In the genomic region with DNA sequence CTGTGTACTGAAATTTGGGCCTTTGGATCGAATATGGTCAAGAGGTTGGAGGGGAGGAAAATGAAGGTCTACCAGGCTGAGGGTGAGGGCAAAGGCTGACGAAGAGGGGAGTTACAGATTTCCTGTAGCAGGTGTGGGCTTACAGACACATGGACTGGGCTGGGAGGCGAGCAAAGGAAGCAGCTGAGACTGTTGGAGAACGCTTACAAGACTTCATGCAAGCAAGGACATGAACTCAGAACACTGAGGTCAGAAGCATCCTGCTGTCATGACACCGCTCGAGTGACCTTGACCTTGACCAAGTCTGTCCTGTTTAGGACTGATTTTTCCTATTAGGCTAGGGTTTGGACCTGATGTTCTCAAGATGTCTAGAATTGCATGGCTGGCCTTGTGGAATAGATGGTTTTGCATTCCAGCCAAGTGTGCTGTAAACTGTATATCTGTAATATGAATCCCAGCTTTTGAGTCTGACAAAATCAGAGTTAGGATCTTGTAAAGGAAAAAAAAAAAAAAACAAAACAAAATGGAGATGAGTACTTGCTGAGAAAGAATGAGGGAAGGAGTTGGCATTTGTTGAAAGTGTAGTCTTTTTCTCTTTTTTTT, we compare ENCODE assay signal across 1 cellular context.
TF ChIP-seq lines count a peak whose summit lies in the region.

No MANE protein-coding gene starts in this region.

TF ChIP-seq in K562, 482 proteins besides CTCF, POLR2A, EP300 and RAD21:
- TF ChIP-seq ESRRA (IDR thresholded peaks at IDR 0.05; ENCODE audit: borderline replicate concordance, low read depth): peak; percentile 85
- TF ChIP-seq, protein P1, sequence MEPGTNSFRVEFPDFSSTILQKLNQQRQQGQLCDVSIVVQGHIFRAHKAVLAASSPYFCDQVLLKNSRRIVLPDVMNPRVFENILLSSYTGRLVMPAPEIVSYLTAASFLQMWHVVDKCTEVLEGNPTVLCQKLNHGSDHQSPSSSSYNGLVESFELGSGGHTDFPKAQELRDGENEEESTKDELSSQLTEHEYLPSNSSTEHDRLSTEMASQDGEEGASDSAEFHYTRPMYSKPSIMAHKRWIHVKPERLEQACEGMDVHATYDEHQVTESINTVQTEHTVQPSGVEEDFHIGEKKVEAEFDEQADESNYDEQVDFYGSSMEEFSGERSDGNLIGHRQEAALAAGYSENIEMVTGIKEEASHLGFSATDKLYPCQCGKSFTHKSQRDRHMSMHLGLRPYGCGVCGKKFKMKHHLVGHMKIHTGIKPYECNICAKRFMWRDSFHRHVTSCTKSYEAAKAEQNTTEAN (CRISPR knock-in tag; IDR thresholded peaks at IDR 0.05): no peak
- TF ChIP-seq, protein P2, sequence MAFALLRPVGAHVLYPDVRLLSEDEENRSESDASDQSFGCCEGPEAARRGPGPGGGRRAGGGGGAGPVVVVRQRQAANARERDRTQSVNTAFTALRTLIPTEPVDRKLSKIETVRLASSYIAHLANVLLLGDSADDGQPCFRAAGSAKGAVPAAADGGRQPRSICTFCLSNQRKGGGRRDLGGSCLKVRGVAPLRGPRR (CRISPR knock-in tag; IDR thresholded peaks at IDR 0.05): no peak
- TF ChIP-seq, protein P3, sequence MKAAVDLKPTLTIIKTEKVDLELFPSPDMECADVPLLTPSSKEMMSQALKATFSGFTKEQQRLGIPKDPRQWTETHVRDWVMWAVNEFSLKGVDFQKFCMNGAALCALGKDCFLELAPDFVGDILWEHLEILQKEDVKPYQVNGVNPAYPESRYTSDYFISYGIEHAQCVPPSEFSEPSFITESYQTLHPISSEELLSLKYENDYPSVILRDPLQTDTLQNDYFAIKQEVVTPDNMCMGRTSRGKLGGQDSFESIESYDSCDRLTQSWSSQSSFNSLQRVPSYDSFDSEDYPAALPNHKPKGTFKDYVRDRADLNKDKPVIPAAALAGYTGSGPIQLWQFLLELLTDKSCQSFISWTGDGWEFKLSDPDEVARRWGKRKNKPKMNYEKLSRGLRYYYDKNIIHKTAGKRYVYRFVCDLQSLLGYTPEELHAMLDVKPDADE (conservative IDR thresholded peaks at IDR 0.05; ENCODE audit: control insufficient read depth, low read depth, low read length): no peak
- no peak for TF ChIP-seq SP1 (CRISPR knock-in tag; IDR thresholded peaks at IDR 0.05)
- no peak for TF ChIP-seq RAD51 (IDR thresholded peaks at IDR 0.05; ENCODE audit: borderline replicate concordance, low read depth)
- no peak for TF ChIP-seq MYC (IDR thresholded peaks at IDR 0.05; ENCODE audit: low read depth, low read length)
- TF ChIP-seq MYC (CRISPR knock-in tag; IDR thresholded peaks at IDR 0.05; ENCODE audit: borderline replicate concordance, low read depth): no peak
